ENCODE assay signal across 1 cellular context in the genomic region with DNA sequence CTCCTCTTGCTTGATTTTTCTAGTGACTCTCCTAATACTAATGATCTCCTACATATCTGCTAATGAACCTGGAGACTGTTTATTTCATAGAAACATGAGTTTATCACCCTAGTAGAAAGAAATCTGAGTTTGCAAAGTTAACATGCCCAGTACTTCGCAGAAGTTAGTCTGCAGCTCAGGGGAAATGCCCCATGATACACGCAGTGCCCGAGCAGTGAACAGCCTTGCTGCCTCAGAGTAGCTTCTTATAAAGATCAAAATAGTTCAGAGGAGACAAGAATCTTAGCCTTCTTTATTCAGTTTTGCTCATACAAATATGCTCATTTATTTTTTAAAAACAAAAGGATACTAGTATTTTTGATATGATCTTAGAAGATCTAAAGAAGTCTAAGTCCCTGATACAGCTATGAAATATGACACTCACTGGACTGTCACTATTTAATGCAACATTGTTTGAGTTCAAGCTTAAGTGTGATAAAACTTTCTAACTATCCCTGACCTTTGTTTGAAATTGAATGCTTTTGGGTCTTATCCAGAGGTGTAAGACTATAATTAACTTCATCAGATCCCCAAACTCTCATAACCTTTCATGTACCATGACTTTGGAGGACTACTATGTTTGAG.
TF ChIP-seq lines count a peak whose summit lies in the region.

No MANE protein-coding gene starts in this region.

TF ChIP-seq in SK-N-SH treated with all-trans-retinoic acid at 6 μM for 48 hours, 23 proteins besides CTCF, POLR2A, EP300 and RAD21 (continued from another document):
- TF ChIP-seq, protein P1, sequence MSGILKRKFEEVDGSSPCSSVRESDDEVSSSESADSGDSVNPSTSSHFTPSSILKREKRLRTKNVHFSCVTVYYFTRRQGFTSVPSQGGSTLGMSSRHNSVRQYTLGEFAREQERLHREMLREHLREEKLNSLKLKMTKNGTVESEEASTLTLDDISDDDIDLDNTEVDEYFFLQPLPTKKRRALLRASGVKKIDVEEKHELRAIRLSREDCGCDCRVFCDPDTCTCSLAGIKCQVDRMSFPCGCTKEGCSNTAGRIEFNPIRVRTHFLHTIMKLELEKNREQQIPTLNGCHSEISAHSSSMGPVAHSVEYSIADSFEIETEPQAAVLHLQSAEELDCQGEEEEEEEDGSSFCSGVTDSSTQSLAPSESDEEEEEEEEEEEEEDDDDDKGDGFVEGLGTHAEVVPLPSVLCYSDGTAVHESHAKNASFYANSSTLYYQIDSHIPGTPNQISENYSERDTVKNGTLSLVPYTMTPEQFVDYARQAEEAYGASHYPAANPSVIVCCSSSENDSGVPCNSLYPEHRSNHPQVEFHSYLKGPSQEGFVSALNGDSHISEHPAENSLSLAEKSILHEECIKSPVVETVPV (CRISPR knock-in tag; IDR thresholded peaks at IDR 0.05) = no peak
- no peak for TF ChIP-seq CSDC2 (CRISPR knock-in tag; IDR thresholded peaks at IDR 0.05)
- TF ChIP-seq PPARA (CRISPR knock-in tag; IDR thresholded peaks at IDR 0.05; ENCODE audit: borderline replicate concordance) = no peak
- TF ChIP-seq ZC3H10 (CRISPR knock-in tag; IDR thresholded peaks at IDR 0.05) = no peak
TF ChIP-seq in SK-N-SH treated with all-trans-retinoic acid at 6 μM for 48 hours: peak in this region for 0.
